ENCODE assay signal across 19 cellular contexts in the genomic region with DNA sequence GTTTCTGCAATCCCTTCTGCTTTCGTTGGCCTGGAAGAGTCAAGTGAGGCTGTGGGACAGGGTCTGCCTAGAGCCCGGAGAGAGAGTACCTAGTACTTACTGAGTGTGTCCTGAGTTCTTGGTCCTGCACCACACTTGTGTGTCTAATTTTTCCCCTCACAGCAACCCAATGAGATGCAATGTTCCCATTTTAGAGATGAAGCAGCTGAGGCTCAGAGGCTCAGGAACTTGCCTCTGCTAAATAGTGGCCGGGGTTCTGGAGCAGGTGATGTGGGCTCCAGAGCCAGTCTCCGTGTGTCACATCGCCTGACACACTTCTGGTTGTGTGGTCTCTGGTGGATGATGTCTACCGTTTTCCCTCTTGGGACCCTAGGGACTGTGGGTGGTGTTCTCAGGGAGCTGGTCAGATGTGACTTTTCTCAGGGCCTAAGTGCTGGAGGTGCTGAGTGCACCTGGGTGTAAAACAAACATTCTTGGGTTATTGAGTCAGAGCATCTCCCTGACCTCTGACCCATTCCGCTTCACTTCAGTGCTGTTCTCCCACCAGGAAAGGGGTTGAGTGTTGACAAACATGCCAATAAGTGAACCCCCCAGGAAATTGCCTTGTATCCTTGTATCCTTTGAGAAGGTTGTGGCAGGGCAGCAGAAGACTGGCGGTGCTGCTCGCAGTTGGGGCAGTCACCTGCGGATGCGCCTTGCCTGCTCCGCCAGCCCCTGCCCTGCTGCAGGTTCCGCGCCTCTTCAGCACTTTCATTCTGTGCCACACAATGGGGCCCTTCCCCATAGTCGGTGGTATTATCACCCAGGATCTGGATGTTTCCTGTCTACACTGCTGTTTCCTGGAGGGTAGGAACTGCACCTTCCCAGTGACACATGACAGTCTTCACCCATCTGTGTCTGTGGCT. TPM values are rescaled to one million over a fixed set of nuclear protein-coding genes. Genes with fewer than 3 reads are reported as not detected.
DNase-seq lines count a peak whose midpoint lies in the region; ATAC-seq and TF ChIP-seq lines count a peak whose summit lies in the region.
"Had no signal": no experiment of that assay in that cellular context is flagged by ENCODE, and none has a peak within 500 bp of the region (broad histone marks: within the 10 kb centered on the region; RNA-seq: fewer than 3 reads in every experiment).

No MANE protein-coding gene starts in this region.

- in situ Hi-C loops in Panc1 (cut with HindIII; ENCODE audit: low pct_unique_long_range_greater_than_20kb, low sequenced_read_pairs): no loop called here

- WGBS in upper lobe of left lung, 2 donors: 81 to 87% methylated on average over 6 to 15 of the region's 15 CpGs

- ATAC-seq in Panc1 (peak; percentile 31; the same call in 1 of the 2 replicates), upper lobe of left lung (ENCODE audit: low FRiP score in 2 of 2) (peak in 1 of 2 donors; percentile 16), HG02623 (IDR thresholded peaks at IDR 0.05; ENCODE audit: unreplicated experiment) (no peak)
- ATAC-seq: left colon had no signal

- H3K27ac Mint-ChIP-seq in activated CD4-positive, alpha-beta T cell treated with anti-CD3 and anti-CD28 coated beads, Interleukin-2, amount 10 ng/mL, durations not matched to agents 7 days and 5 days: peak overlapping the region; percentile 39

- peaks cover 52% of the 10 kb centered on the region for H3K4me1 Mint-ChIP-seq in activated CD4-positive, alpha-beta T cell treated with anti-CD3 and anti-CD28 coated beads, Interleukin-2, amount 10 ng/mL, durations not matched to agents 7 days and 5 days

- H3K27ac ChIP-seq in Panc1 (ENCODE audit: low read length) (no peak overlapping the region), upper lobe of left lung (peak overlapping the region in 3 of 4 donors; percentile 6 to 67 (median 45)), ascending aorta (no peak overlapping the region)
- H3K27ac ChIP-seq: SJCRH30, spleen, thyroid gland, WERI-Rb-1 had no signal

- TF ChIP-seq CTCF in Panc1 (IDR thresholded peaks at IDR 0.05): no peak
- TF ChIP-seq CTCF in upper lobe of left lung (IDR thresholded peaks at IDR 0.05): no peak
- no peak for TF ChIP-seq CTCF in ascending aorta (IDR thresholded peaks at IDR 0.05)

- peaks cover 8% of the 10 kb centered on the region; the same call in 1 of the 2 replicates for H3K4me1 ChIP-seq in Panc1 (ENCODE audit: control insufficient read depth, insufficient read depth, low read length)
- H3K4me1 ChIP-seq in upper lobe of left lung: peaks cover 7 to 61% (median 45%) of the 10 kb centered on the region in 4 donors
- H3K4me1 ChIP-seq in ascending aorta: peaks cover 0 to 8% of the 10 kb centered on the region in 2 donors

- BruUV-seq in Panc1 (replicated peaks; lab: Mats Ljungman, UMichigan): no TSS peak

- CTCF ChIA-PET in activated CD4-positive, alpha-beta T cell treated with anti-CD3 and anti-CD28 coated beads, Interleukin-2, amount 10 ng/mL, durations not matched to agents 7 days and 5 days (lab: Charles Lee): interaction anchor here (1.6 kb wide), 1 partner anchor 10 kb away, joined by 3 read pairs; no protein-coding TSS in a partner anchor
- CTCF ChIA-PET in Panc1 (lab: Charles Lee): no interaction called here

- H3K9me3 ChIP-seq in Panc1 (ENCODE audit: control insufficient read depth, insufficient read depth, low read depth, low read length) (no peaks in the 10 kb centered on the region), upper lobe of left lung (no peaks in the 10 kb centered on the region), ascending aorta (no peaks in the 10 kb centered on the region)
- H3K9me3 ChIP-seq: spleen, thyroid gland had no signal

- no peak for TF ChIP-seq EP300 in upper lobe of left lung (IDR thresholded peaks at IDR 0.05)

- H3K36me3 Mint-ChIP-seq in activated CD4-positive, alpha-beta T cell treated with anti-CD3 and anti-CD28 coated beads, Interleukin-2, amount 10 ng/mL, durations not matched to agents 7 days and 5 days (ENCODE audit: low read depth): peaks cover 11% of the 10 kb centered on the region

- POLR2A ChIA-PET in activated CD4-positive, alpha-beta T cell treated with anti-CD3 and anti-CD28 coated beads, Interleukin-2, amount 10 ng/mL, durations not matched to agents 7 days and 5 days (lab: Charles Lee): no interaction called here
- POLR2A ChIA-PET in Panc1 (lab: Charles Lee): no interaction called here

- no peaks in the 10 kb centered on the region for H3K9me3 Mint-ChIP-seq in activated CD4-positive, alpha-beta T cell treated with anti-CD3 and anti-CD28 coated beads, Interleukin-2, amount 10 ng/mL, durations not matched to agents 7 days and 5 days

- no peaks in the 10 kb centered on the region for H3K36me3 ChIP-seq in Panc1 (ENCODE audit: control insufficient read depth, insufficient read depth, low read length)
- no peaks in the 10 kb centered on the region for H3K36me3 ChIP-seq in upper lobe of left lung
- H3K36me3 ChIP-seq in ascending aorta: no peaks in the 10 kb centered on the region
- H3K36me3 ChIP-seq: thyroid gland had no signal

- TF ChIP-seq POLR2A in upper lobe of left lung (IDR thresholded peaks at IDR 0.05): no peak

- DNase-seq in activated CD4-positive, alpha-beta T cell treated with anti-CD3 and anti-CD28 coated beads, Interleukin-2, amount 10 ng/mL, durations not matched to agents 7 days and 5 days: no peak
- DNase-seq in activated CD4-positive, alpha-beta T cell treated with anti-CD3 and anti-CD28 coated beads for 1 hour: no peak
- no peak for DNase-seq in Panc1 (ENCODE audit: low read depth, low spot score)
- peak; percentile 80 for DNase-seq in islet precursor cell
- DNase-seq in upper lobe of left lung: peak in 1 of 2 donors; percentile 54
- DNase-seq in ascending aorta (ENCODE audit: low spot score in 2 of 2): no peak
- DNase-seq in activated gamma-delta T cell treated with Interleukin-2 at 50 U/mL for 16 hours: no peak
- DNase-seq: amygdala; effector CD8-positive, alpha-beta T cell; GOT3; left colon; NCI-H1105; NCI-H524; nucleus accumbens; SJCRH30; spleen; thyroid gland; WERI-Rb-1 had no signal

- intact Hi-C loops in Panc1 (cut with micrococcal nuclease; ENCODE audit: unreplicated experiment) (no loop called here), ascending aorta (cut with DNase I) (loop anchor here (2.0 kb wide), 1 partner anchor 29 kb away; no protein-coding TSS in a partner anchor)

- no peak overlapping the region for H3K4me3 Mint-ChIP-seq in activated CD4-positive, alpha-beta T cell treated with anti-CD3 and anti-CD28 coated beads, Interleukin-2, amount 10 ng/mL, durations not matched to agents 7 days and 5 days

- H3K27me3 ChIP-seq in Panc1 (ENCODE audit: control insufficient read depth, insufficient read depth, low read length): no peaks in the 10 kb centered on the region
- no peaks in the 10 kb centered on the region for H3K27me3 ChIP-seq in upper lobe of left lung
- H3K27me3 ChIP-seq in ascending aorta: no peaks in the 10 kb centered on the region
- H3K27me3 ChIP-seq: SJCRH30, spleen, thyroid gland had no signal

- no peak overlapping the region for H3K4me3 ChIP-seq in Panc1 (ENCODE audit: low read depth in 2 of 2, low read length in 2 of 2)
- no peak overlapping the region for H3K4me3 ChIP-seq in upper lobe of left lung
- H3K4me3 ChIP-seq in ascending aorta: no peak overlapping the region
- H3K4me3 ChIP-seq: SJCRH30, spleen, thyroid gland had no signal

- no peaks in the 10 kb centered on the region for H3K27me3 Mint-ChIP-seq in activated CD4-positive, alpha-beta T cell treated with anti-CD3 and anti-CD28 coated beads, Interleukin-2, amount 10 ng/mL, durations not matched to agents 7 days and 5 days

RNA-seq across cellular contexts. Expression of gene HK2, which starts 32.1 kb away (rescaled TPM):
- 10 to 100 TPM; 27.8 to 29.6 TPM for total RNA-seq in activated CD4-positive, alpha-beta T cell treated with anti-CD3 and anti-CD28 coated beads, Interleukin-2, amount 10 ng/mL, durations not matched to agents 7 days and 5 days
- 1.7 TPM for total RNA-seq in Panc1 (2021; ENCODE audit: unreplicated experiment)
- polyA plus RNA-seq in Panc1 (2012; ENCODE audit: insufficient read length): 3.2 TPM
- total RNA-seq in upper lobe of left lung: 10 to 100 TPM; 29.0 to 98.8 (median 39.7) TPM
- total RNA-seq in ascending aorta: 6.8 TPM

Comparison
In these comparisons a context has a peak if more than half of its experiments do, and no peak if none do; other contexts are left out.
1. H3K27ac ChIP-seq: peak in upper lobe of left lung (3 of 4); none in Panc1 (single experiment) and ascending aorta (0 of 2).